Comparison of ENCODE assay signal across 15 cellular contexts in the genomic region with DNA sequence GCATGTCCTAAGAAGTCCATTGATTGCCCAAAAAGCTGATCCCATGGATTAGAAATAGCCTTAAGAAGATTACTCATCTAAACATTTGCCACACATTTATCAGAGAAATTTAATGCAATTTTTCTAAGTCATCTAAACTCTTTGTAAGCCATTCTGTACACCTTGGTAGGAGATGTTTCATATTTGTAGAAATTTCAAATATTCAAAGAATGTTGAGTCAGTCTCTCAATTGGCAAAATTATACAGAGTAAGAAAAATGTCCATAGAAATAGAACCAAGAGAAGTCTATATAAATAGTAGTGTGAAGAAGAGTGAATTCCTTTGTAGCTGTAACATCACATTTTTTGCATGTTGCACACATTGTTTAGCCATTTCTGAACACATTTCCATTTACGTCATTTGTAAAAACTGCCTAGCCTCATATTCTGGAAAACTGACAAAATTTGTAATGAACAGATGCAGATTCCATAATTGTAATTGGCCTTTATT.
DNase-seq lines count a peak whose midpoint lies in the region; ATAC-seq, FAIRE-seq and TF ChIP-seq lines count a peak whose summit lies in the region.
"Had no signal": no experiment of that assay in that cellular context is flagged by ENCODE, and none has a peak within 500 bp of the region (broad histone marks: within the 10 kb centered on the region; RNA-seq: fewer than 3 reads in every experiment).

No MANE protein-coding gene starts in this region.

- H3K4me1 ChIP-seq in GM12878 (ENCODE audit: control insufficient read depth, insufficient read depth, low read length) (peaks cover 12% of the 10 kb centered on the region; the same call in 1 of the 2 replicates), right atrium auricular region (no peaks in the 10 kb centered on the region)
- H3K4me1 ChIP-seq: upper lobe of left lung had no signal

- no peaks in the 10 kb centered on the region for H4K20me1 ChIP-seq in GM12878 (ENCODE audit: control insufficient read depth, insufficient read depth)
- H4K20me1 ChIP-seq: BLaER1 treated with 17β-estradiol and CSF1 and Interleukin-3, amounts not matched to agents 10 nM and 100 nM had no signal

- DNase-seq in AG08395 (ENCODE audit: low spot score): peak; percentile 69
- DNase-seq in HTR-8/SVneo (ENCODE audit: insufficient read length, low spot score): peak; percentile 72
- DNase-seq in GM12878 (ENCODE audit: low read depth, low spot score): no peak
- DNase-seq in iris pigment epithelial cell (ENCODE audit: low read depth): peak; percentile 91
- DNase-seq in right atrium auricular region (ENCODE audit: low spot score): no peak
- DNase-seq in activated CD4-positive, alpha-beta T cell treated with anti-CD3 and anti-CD28 coated beads, Interleukin-2, amount 50 U/mL, for 1 hour: no peak
- DNase-seq: immature natural killer cell, KBM-7, NCI-H2081, T-helper 9 cell, upper lobe of left lung had no signal

- no peak overlapping the region; the same call in 1 of the 2 replicates for H2AFZ ChIP-seq in GM12878 (ENCODE audit: control insufficient read depth, low read depth, low read length)

- CTCF ChIA-PET in GM12878 (lab: Yijun Ruan, JAX): interaction anchor here (1.1 kb wide), 1 partner anchor 12 kb away, joined by 3 read pairs; no protein-coding TSS in a partner anchor

- H3K9me3 ChIP-seq in GM12878 (replicated peaks; ENCODE audit: control insufficient read depth, insufficient read depth, low read length) (no peaks in the 10 kb centered on the region; the same call in 1 of the 3 replicates), right atrium auricular region (no peaks in the 10 kb centered on the region)
- H3K9me3 ChIP-seq: upper lobe of left lung had no signal

- in situ Hi-C loops in GM12878 (cut with MboI): no loop called here

- TF ChIP-seq CTCF in GM12878 (IDR thresholded peaks at IDR 0.05 in 2 of 3, conservative IDR thresholded peaks at IDR 0.05 in 1 of 3; ENCODE audit: control insufficient read depth in 2 of 3, extremely low read depth in 1 of 3, insufficient read depth in 1 of 3, low read depth in 3 of 3, low read length in 3 of 3): no peak
- no peak for TF ChIP-seq CTCF in right atrium auricular region (IDR thresholded peaks at IDR 0.05)

- POLR2A ChIA-PET in GM12878 (lab: Charles Lee): no interaction called here

- no peak for TF ChIP-seq RAD21 in GM12878 (IDR thresholded peaks at IDR 0.05; ENCODE audit: insufficient read depth, low read depth, low read length)

- no peak for TF ChIP-seq EP300 in GM12878 (IDR thresholded peaks at IDR 0.05; ENCODE audit: borderline replicate concordance in 1 of 2, control insufficient read depth in 1 of 2, low read depth in 2 of 2, low read length in 2 of 2)

- H3K9ac ChIP-seq in GM12878 (ENCODE audit: control insufficient read depth, insufficient read depth, low read length): no peak overlapping the region
- H3K9ac ChIP-seq: BLaER1 treated with 17β-estradiol and CSF1 and Interleukin-3, amounts not matched to agents 10 nM and 100 nM had no signal

- no TSS peak for BruUV-seq in GM12878 (replicated peaks; lab: Mats Ljungman, UMichigan)

- FAIRE-seq in HTR-8/SVneo (lab: Jason Lieb, UNC) (peak; percentile 46), GM12878 (lab: Jason Lieb, UNC) (peak; percentile 64)

- H3K4me2 ChIP-seq in GM12878 (ENCODE audit: control insufficient read depth, insufficient read depth): no peak overlapping the region
- H3K4me2 ChIP-seq: BLaER1 treated with 17β-estradiol and CSF1 and Interleukin-3, amounts not matched to agents 10 nM and 100 nM had no signal

- H3K4me3 ChIP-seq in GM12878: no peak overlapping the region
- H3K4me3 ChIP-seq in right atrium auricular region: no peak overlapping the region
- H3K4me3 ChIP-seq: BLaER1 treated with 17β-estradiol and CSF1 and Interleukin-3, amounts not matched to agents 10 nM and 100 nM; skin epidermis; upper lobe of left lung had no signal

- no peaks in the 10 kb centered on the region for H3K79me2 ChIP-seq in GM12878 (ENCODE audit: control insufficient read depth, insufficient read depth, low read length)

- no peak for TF ChIP-seq POLR2A in GM12878 (IDR thresholded peaks at IDR 0.05; ENCODE audit: low read depth, low read length)

- SMC1A ChIA-PET in GM12878 (lab: Charles Lee; ENCODE audit: uncharacterized antibody, unreplicated experiment): no interaction called here

- intact Hi-C loops in GM12878 (cut with micrococcal nuclease; ENCODE audit: unreplicated experiment): no loop called here

- WGBS in GM12878 (ENCODE audit: insufficient coverage, insufficient replicate concordance, low lambda C conversion rate, missing lambda C conversion rate): 97% methylated on average over 1 of the region's 1 CpG

- no peaks in the 10 kb centered on the region for H3K27me3 ChIP-seq in GM12878 (replicated peaks in 1 of 2; ENCODE audit: control insufficient read depth in 2 of 2, insufficient read depth in 2 of 2, low read length in 1 of 2)
- H3K27me3 ChIP-seq in right atrium auricular region: no peaks in the 10 kb centered on the region
- H3K27me3 ChIP-seq: BLaER1 treated with 17β-estradiol and CSF1 and Interleukin-3, amounts not matched to agents 10 nM and 100 nM; upper lobe of left lung had no signal

- H3K36me3 ChIP-seq in GM12878 (ENCODE audit: control insufficient read depth in 2 of 2, insufficient read depth in 2 of 2, low read length in 1 of 2) (no peaks in the 10 kb centered on the region), right atrium auricular region (no peaks in the 10 kb centered on the region)
- H3K36me3 ChIP-seq: BLaER1 treated with 17β-estradiol and CSF1 and Interleukin-3, amounts not matched to agents 10 nM and 100 nM; upper lobe of left lung had no signal

- RAD21 ChIA-PET in GM12878 (lab: Charles Lee; ENCODE audit: unreplicated experiment): no interaction called here

- H3K27ac ChIP-seq in GM12878 (ENCODE audit: control insufficient read depth, insufficient read depth): peak overlapping the region; percentile 40; the same call in 1 of the 2 replicates
- no peak overlapping the region for H3K27ac ChIP-seq in right atrium auricular region
- H3K27ac ChIP-seq: BLaER1 treated with 17β-estradiol and CSF1 and Interleukin-3, amounts not matched to agents 10 nM and 100 nM; skin epidermis; upper lobe of left lung had no signal

- ATAC-seq in GM12878 (no peak), GM21576 (IDR thresholded peaks at IDR 0.05; ENCODE audit: unreplicated experiment) (no peak), GM18520 (IDR thresholded peaks at IDR 0.05; ENCODE audit: unreplicated experiment) (no peak)

TF ChIP-seq in GM12878, 131 proteins besides CTCF, POLR2A, EP300 and RAD21:
- TF ChIP-seq, protein P1, sequence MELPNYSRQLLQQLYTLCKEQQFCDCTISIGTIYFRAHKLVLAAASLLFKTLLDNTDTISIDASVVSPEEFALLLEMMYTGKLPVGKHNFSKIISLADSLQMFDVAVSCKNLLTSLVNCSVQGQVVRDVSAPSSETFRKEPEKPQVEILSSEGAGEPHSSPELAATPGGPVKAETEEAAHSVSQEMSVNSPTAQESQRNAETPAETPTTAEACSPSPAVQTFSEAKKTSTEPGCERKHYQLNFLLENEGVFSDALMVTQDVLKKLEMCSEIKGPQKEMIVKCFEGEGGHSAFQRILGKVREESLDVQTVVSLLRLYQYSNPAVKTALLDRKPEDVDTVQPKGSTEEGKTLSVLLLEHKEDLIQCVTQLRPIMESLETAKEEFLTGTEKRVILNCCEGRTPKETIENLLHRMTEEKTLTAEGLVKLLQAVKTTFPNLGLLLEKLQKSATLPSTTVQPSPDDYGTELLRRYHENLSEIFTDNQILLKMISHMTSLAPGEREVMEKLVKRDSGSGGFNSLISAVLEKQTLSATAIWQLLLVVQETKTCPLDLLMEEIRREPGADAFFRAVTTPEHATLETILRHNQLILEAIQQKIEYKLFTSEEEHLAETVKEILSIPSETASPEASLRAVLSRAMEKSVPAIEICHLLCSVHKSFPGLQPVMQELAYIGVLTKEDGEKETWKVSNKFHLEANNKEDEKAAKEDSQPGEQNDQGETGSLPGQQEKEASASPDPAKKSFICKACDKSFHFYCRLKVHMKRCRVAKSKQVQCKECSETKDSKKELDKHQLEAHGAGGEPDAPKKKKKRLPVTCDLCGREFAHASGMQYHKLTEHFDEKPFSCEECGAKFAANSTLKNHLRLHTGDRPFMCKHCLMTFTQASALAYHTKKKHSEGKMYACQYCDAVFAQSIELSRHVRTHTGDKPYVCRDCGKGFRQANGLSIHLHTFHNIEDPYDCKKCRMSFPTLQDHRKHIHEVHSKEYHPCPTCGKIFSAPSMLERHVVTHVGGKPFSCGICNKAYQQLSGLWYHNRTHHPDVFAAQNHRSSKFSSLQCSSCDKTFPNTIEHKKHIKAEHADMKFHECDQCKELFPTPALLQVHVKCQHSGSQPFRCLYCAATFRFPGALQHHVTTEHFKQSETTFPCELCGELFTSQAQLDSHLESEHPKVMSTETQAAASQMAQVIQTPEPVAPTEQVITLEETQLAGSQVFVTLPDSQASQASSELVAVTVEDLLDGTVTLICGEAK (IDR thresholded peaks at IDR 0.05; ENCODE audit: borderline replicate concordance): no peak
- TF ChIP-seq, protein P2, sequence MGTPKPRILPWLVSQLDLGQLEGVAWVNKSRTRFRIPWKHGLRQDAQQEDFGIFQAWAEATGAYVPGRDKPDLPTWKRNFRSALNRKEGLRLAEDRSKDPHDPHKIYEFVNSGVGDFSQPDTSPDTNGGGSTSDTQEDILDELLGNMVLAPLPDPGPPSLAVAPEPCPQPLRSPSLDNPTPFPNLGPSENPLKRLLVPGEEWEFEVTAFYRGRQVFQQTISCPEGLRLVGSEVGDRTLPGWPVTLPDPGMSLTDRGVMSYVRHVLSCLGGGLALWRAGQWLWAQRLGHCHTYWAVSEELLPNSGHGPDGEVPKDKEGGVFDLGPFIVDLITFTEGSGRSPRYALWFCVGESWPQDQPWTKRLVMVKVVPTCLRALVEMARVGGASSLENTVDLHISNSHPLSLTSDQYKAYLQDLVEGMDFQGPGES (IDR thresholded peaks at IDR 0.05): no peak
- no peak for TF ChIP-seq CBFB (IDR thresholded peaks at IDR 0.05; ENCODE audit: low read depth)

Comparison
In these comparisons a context has a peak if more than half of its experiments do, and no peak if none do; other contexts are left out.
1. DNase-seq: peak in AG08395 (single experiment), HTR-8/SVneo (single experiment) and iris pigment epithelial cell (single experiment); none in GM12878 (single experiment), right atrium auricular region (single experiment) and activated CD4-positive, alpha-beta T cell treated with anti-CD3 and anti-CD28 coated beads, Interleukin-2, amount 50 U/mL, for 1 hour (single experiment).